Comparison of ENCODE assay signal across 7 cellular contexts in genomic region chr9:42437057-42437759, GRCh38.
DNase-seq lines count a peak whose midpoint lies in the region; ATAC-seq and TF ChIP-seq lines count a peak whose summit lies in the region.
"Not testable (repeated sequence)": the region's sequence is repeated elsewhere in the genome, so short reads cannot be mapped to it uniquely, and the experiment has no call there.

No MANE protein-coding gene starts in this region.

- peaks cover 33% of the 10 kb centered on the region for H3K4me1 Mint-ChIP-seq in activated B cell treated with CpG ODN at 0.5 μM for 24 hours

- H3K36me3 Mint-ChIP-seq in activated B cell treated with CpG ODN at 0.5 μM for 24 hours (ENCODE audit: low read depth) = not testable (repeated sequence)

- TF ChIP-seq CTCF in activated B cell treated with CpG ODN at 0.5 μM for 24 hours (IDR thresholded peaks at IDR 0.05) = not testable (repeated sequence)

- not testable (repeated sequence) for DNase-seq in activated B cell treated with CpG ODN at 0.5 μM for 24 hours, mesenchymal stem cell

- H3K27me3 Mint-ChIP-seq in activated B cell treated with CpG ODN at 0.5 μM for 24 hours = not testable (repeated sequence)

- peak overlapping the region; percentile 47 for H3K27ac ChIP-seq in mesenchymal stem cell (ENCODE audit: low read length, poor library complexity, severe bottlenecking)

- H3K79me1 ChIP-seq in mesenchymal stem cell (replicated peaks; ENCODE audit: low read length, poor library complexity, severe bottlenecking) = not testable (repeated sequence)

- not testable (repeated sequence) for H3K4me2 ChIP-seq in mesenchymal stem cell (ENCODE audit: low read length, poor library complexity, severe bottlenecking)

- not testable (repeated sequence) for H3K18ac ChIP-seq in mesenchymal stem cell (ENCODE audit: low read depth in 1 of 2, low read length in 2 of 2)

- not testable (repeated sequence) for H3K27me3 ChIP-seq in mesenchymal stem cell (ENCODE audit: control insufficient read depth in 1 of 2, insufficient read depth in 1 of 2, low read length in 2 of 2)

- H3K4me3 ChIP-seq in mesenchymal stem cell (ENCODE audit: insufficient read depth in 1 of 2, low read depth in 1 of 2, low read length in 2 of 2) = not testable (repeated sequence)

- H3K4ac ChIP-seq in mesenchymal stem cell (ENCODE audit: low read depth in 1 of 2, low read length in 2 of 2) = not testable (repeated sequence)

- H3K9me3 Mint-ChIP-seq in activated B cell treated with CpG ODN at 0.5 μM for 24 hours = not testable (repeated sequence)

- H2BK5ac ChIP-seq in mesenchymal stem cell (ENCODE audit: low read depth, low read length, poor library complexity, severe bottlenecking) = not testable (repeated sequence)

- CTCF ChIA-PET in activated B cell treated with CpG ODN at 0.5 μM for 24 hours (lab: Charles Lee) = not testable (repeated sequence)

- not testable (repeated sequence) for H3K14ac ChIP-seq in mesenchymal stem cell (ENCODE audit: low read length in 2 of 2)

- H4K8ac ChIP-seq in mesenchymal stem cell (ENCODE audit: low read length) = not testable (repeated sequence)

- no CpG with 5 or more reads among the region's 6 CpGs for WGBS in mesenchymal stem cell

- H3K27ac Mint-ChIP-seq in activated B cell treated with CpG ODN at 0.5 μM for 24 hours = peak overlapping the region; percentile 79

- not testable (repeated sequence) for H2BK15ac ChIP-seq in mesenchymal stem cell (ENCODE audit: low read depth, poor library complexity, severe bottlenecking)

- H3K4me3 Mint-ChIP-seq in activated B cell treated with CpG ODN at 0.5 μM for 24 hours = peak overlapping the region; percentile 53

- not testable (repeated sequence) for H2BK12ac ChIP-seq in mesenchymal stem cell (ENCODE audit: low read length in 2 of 2)

- H3K23ac ChIP-seq in mesenchymal stem cell (ENCODE audit: low read length in 2 of 2) = not testable (repeated sequence)

- H3K4me1 ChIP-seq in mesenchymal stem cell (ENCODE audit: control insufficient read depth, insufficient read depth, low read depth, low read length) = peaks cover 10% of the 10 kb centered on the region

- H3K9ac ChIP-seq in mesenchymal stem cell (ENCODE audit: low read length) = not testable (repeated sequence)

- intact Hi-C loops in activated B cell treated with CpG ODN at 0.5 μM for 24 hours (cut with micrococcal nuclease) = not testable (repeated sequence)

- ATAC-seq in GM18502 (IDR thresholded peaks at IDR 0.05; ENCODE audit: poor library complexity, unreplicated experiment) (peak; percentile 53), GM19025 (IDR thresholded peaks at IDR 0.05; ENCODE audit: low read depth, unreplicated experiment) (peak; percentile 76), GM19463 (IDR thresholded peaks at IDR 0.05; ENCODE audit: unreplicated experiment) (peak; percentile 85), HG02642 (IDR thresholded peaks at IDR 0.05; ENCODE audit: poor library complexity, unreplicated experiment) (peak; percentile 62), HG03460 (IDR thresholded peaks at IDR 0.05; ENCODE audit: unreplicated experiment) (peak; percentile 53), activated B cell treated with CpG ODN at 0.5 μM for 24 hours (ENCODE audit: low read depth) (peak; percentile 66)

- not testable (repeated sequence) for H4K91ac ChIP-seq in mesenchymal stem cell (ENCODE audit: low read length)

- not testable (repeated sequence) for H2AK5ac ChIP-seq in mesenchymal stem cell (ENCODE audit: low read length, severe bottlenecking)

- not testable (repeated sequence) for H3K36me3 ChIP-seq in mesenchymal stem cell (ENCODE audit: control insufficient read depth in 1 of 2, insufficient read depth in 2 of 2, low read depth in 1 of 2, low read length in 2 of 2)

- H3K9me3 ChIP-seq in mesenchymal stem cell (ENCODE audit: control insufficient read depth, low read length) = not testable (repeated sequence)

- not testable (repeated sequence) for H2BK120ac ChIP-seq in mesenchymal stem cell (ENCODE audit: low read depth, low read length)

- POLR2A ChIA-PET in activated B cell treated with CpG ODN at 0.5 μM for 24 hours (lab: Charles Lee) = not testable (repeated sequence)

- not testable (repeated sequence) for H2AFZ ChIP-seq in mesenchymal stem cell (ENCODE audit: low read depth, low read length)
